In genomic region chr1:203182377-203182927, GRCh38 we compare ENCODE assay signal across 25 cellular contexts. TPM values are rescaled to one million over a fixed set of nuclear protein-coding genes. Genes with fewer than 3 reads are reported as not detected.
A peak's percentile ranks its signal among the peaks of the same experiment; 100 is the strongest.
DNase-seq lines count a peak whose midpoint lies in the region; ATAC-seq and TF ChIP-seq lines count a peak whose summit lies in the region.
"Had no signal": no experiment of that assay in that cellular context is flagged by ENCODE, and none has a peak within 500 bp of the region (broad histone marks: within the 10 kb centered on the region; RNA-seq: fewer than 3 reads in every experiment).

No MANE protein-coding gene starts in this region.

- peak overlapping the region; percentile 11 for H3K9ac ChIP-seq in mesenchymal stem cell (ENCODE audit: low read length)

- no peak overlapping the region for H2BK5ac ChIP-seq in mesenchymal stem cell (ENCODE audit: low read depth, low read length, poor library complexity, severe bottlenecking)

- no peak overlapping the region for H4K8ac ChIP-seq in mesenchymal stem cell (ENCODE audit: low read length)

- H3K23ac ChIP-seq in mesenchymal stem cell (ENCODE audit: low read length in 2 of 2) = no peak overlapping the region

- no peak overlapping the region for H4K91ac ChIP-seq in mesenchymal stem cell (ENCODE audit: low read length)

- H3K4me2 ChIP-seq in mesenchymal stem cell (ENCODE audit: low read length, poor library complexity, severe bottlenecking) = no peak overlapping the region
- H3K4me2 ChIP-seq: GM23338 had no signal

- DNase-seq in SIG-M5 treated with dmso at 0.1 percent for 504 hours (lab: John Stamatoyannopoulos, UW; ENCODE audit: unreplicated experiment) (peak; percentile 36), SIG-M5 (lab: John Stamatoyannopoulos, UW) (no peak), left ventricle myocardium superior (no peak), right cardiac atrium (no peak), mesenchymal stem cell (no peak), upper lobe of right lung (peak; percentile 20), cortex of kidney (lab: John Stamatoyannopoulos, UW) (no peak)
- DNase-seq: 8988T; CD4-positive, CD25-positive, alpha-beta regulatory T cell; DMS153; GF-D8; IMR-90; Kasumi-1; MM.1S; NCI-H1694 treated with DMSO at 0.1 percent for 48 hours; NCI-H748 treated with DMSO at 0.1 percent for 48 hours; PC-3; RPMI8226; SHP77 treated with DMSO at 0.1 percent for 48 hours had no signal

- peaks cover 4% of the 10 kb centered on the region for H3K4me1 ChIP-seq in right cardiac atrium (ENCODE audit: control insufficient read depth, insufficient read depth, low read length)
- H3K4me1 ChIP-seq in mesenchymal stem cell (ENCODE audit: control insufficient read depth, insufficient read depth, low read depth, low read length) = peaks cover 11% of the 10 kb centered on the region
- H3K4me1 ChIP-seq in upper lobe of right lung = peaks cover 6% of the 10 kb centered on the region

- H3K79me1 ChIP-seq in mesenchymal stem cell (replicated peaks; ENCODE audit: low read length, poor library complexity, severe bottlenecking) = no peaks in the 10 kb centered on the region

- H3K27ac ChIP-seq in right cardiac atrium (ENCODE audit: low read length) (no peak overlapping the region), mesenchymal stem cell (ENCODE audit: low read length, poor library complexity, severe bottlenecking) (no peak overlapping the region), upper lobe of right lung (no peak overlapping the region)

- peak; percentile 59 for ATAC-seq in left ventricle myocardium superior
- ATAC-seq in right cardiac atrium = no peak
- no peak for ATAC-seq in upper lobe of right lung
- ATAC-seq in GM21576 (IDR thresholded peaks at IDR 0.05; ENCODE audit: unreplicated experiment) = no peak
- ATAC-seq: GM23338, HCT116, PC-3 had no signal

- no peak overlapping the region for H2AFZ ChIP-seq in mesenchymal stem cell (ENCODE audit: low read depth, low read length)
- H2AFZ ChIP-seq: GM23338 had no signal

- no peak for TF ChIP-seq CTCF in upper lobe of right lung (IDR thresholded peaks at IDR 0.05)

- no peaks in the 10 kb centered on the region for H3K9me3 ChIP-seq in right cardiac atrium (ENCODE audit: control insufficient read depth, low read length)
- H3K9me3 ChIP-seq in mesenchymal stem cell (ENCODE audit: control insufficient read depth, low read length) = no peaks in the 10 kb centered on the region
- H3K9me3 ChIP-seq in upper lobe of right lung = no peaks in the 10 kb centered on the region

- 91% methylated on average over 6 of the region's 6 CpGs for WGBS in right cardiac atrium
- 93% methylated on average over 4 of the region's 6 CpGs for WGBS in mesenchymal stem cell

- no peaks in the 10 kb centered on the region for H3K27me3 ChIP-seq in right cardiac atrium (ENCODE audit: control insufficient read depth, insufficient read depth)
- no peaks in the 10 kb centered on the region for H3K27me3 ChIP-seq in mesenchymal stem cell (ENCODE audit: control insufficient read depth in 1 of 2, insufficient read depth in 1 of 2, low read length in 2 of 2)
- H3K27me3 ChIP-seq in upper lobe of right lung = no peaks in the 10 kb centered on the region

- H3K4ac ChIP-seq in mesenchymal stem cell (ENCODE audit: low read depth in 1 of 2, low read length in 2 of 2) = peak overlapping the region in 1 of 2 experiments; percentile 35

- no peak overlapping the region for H3K18ac ChIP-seq in mesenchymal stem cell (ENCODE audit: low read depth in 1 of 2, low read length in 2 of 2)

- H2BK15ac ChIP-seq in mesenchymal stem cell (ENCODE audit: low read depth, poor library complexity, severe bottlenecking) = no peak overlapping the region

- H3K4me3 ChIP-seq in right cardiac atrium (ENCODE audit: low read length) = no peak overlapping the region
- no peak overlapping the region for H3K4me3 ChIP-seq in mesenchymal stem cell (ENCODE audit: insufficient read depth in 1 of 2, low read depth in 1 of 2, low read length in 2 of 2)
- H3K4me3 ChIP-seq in upper lobe of right lung = no peak overlapping the region
- H3K4me3 ChIP-seq: GM23338 had no signal

- intact Hi-C loops in left ventricle myocardium superior (cut with micrococcal nuclease) = no loop called here
- intact Hi-C loops in right cardiac atrium (cut with DNase I) = no loop called here
- intact Hi-C loops in upper lobe of right lung (cut with DNase I) = no loop called here

- no peak overlapping the region for H2BK12ac ChIP-seq in mesenchymal stem cell (ENCODE audit: low read length in 2 of 2)

- H3K14ac ChIP-seq in mesenchymal stem cell (ENCODE audit: low read length in 2 of 2) = no peak overlapping the region

- H3K36me3 ChIP-seq in mesenchymal stem cell (ENCODE audit: control insufficient read depth in 1 of 2, insufficient read depth in 2 of 2, low read depth in 1 of 2, low read length in 2 of 2) = peaks cover 0 to 31% of the 10 kb centered on the region in 2 experiments
- no peaks in the 10 kb centered on the region for H3K36me3 ChIP-seq in upper lobe of right lung

- H2AK5ac ChIP-seq in mesenchymal stem cell (ENCODE audit: low read length, severe bottlenecking) = no peak overlapping the region

- no peak overlapping the region for H2BK120ac ChIP-seq in mesenchymal stem cell (ENCODE audit: low read depth, low read length)

RNA-seq across cellular contexts. Expression of gene CHI3L1, which starts 4.1 kb away (rescaled TPM):
- total RNA-seq in left ventricle myocardium superior (1.0 TPM), right cardiac atrium (1 to 10 TPM in 3 of 4 donors, not detected in 1; 1.1 to 2.0 (median 1.3) TPM), upper lobe of right lung (85.1 TPM)
- polyA plus RNA-seq in right cardiac atrium = 4.9 TPM
- 2.1 TPM for polyA plus RNA-seq in mesenchymal stem cell (2013, experiment 1 of 2)
- 2.4 TPM for polyA plus RNA-seq in mesenchymal stem cell (2013, experiment 2 of 2)
- total RNA-seq: CD4-positive, CD25-positive, alpha-beta regulatory T cell; Daoy; IMR-90; NCI-H460; PC-3 had no signal
- polyA plus RNA-seq: CD4-positive, CD25-positive, alpha-beta regulatory T cell; GM23338 had no signal

RNA-seq across cellular contexts. Expression of gene MYBPH, which starts 6.8 kb away (rescaled TPM):
- total RNA-seq in left ventricle myocardium superior = not detected
- total RNA-seq in right cardiac atrium = not detected
- polyA plus RNA-seq in right cardiac atrium = 0.07 TPM
- polyA plus RNA-seq in mesenchymal stem cell (2013, experiment 1 of 2) = 0.58 TPM
- 0.75 TPM for polyA plus RNA-seq in mesenchymal stem cell (2013, experiment 2 of 2)
- not detected for total RNA-seq in upper lobe of right lung
- total RNA-seq: CD4-positive, CD25-positive, alpha-beta regulatory T cell; Daoy; GM23338; IMR-90; NCI-H460; PC-3 had no signal
- polyA plus RNA-seq: CD4-positive, CD25-positive, alpha-beta regulatory T cell; GM23338; IMR-90 had no signal

RNA-seq across cellular contexts. Expression of gene CHIT1, which starts 47.0 kb away (rescaled TPM):
- total RNA-seq in left ventricle myocardium superior = not detected
- total RNA-seq in right cardiac atrium = under 1 TPM in 3 of 4 donors, not detected in 1; 0.25 to 0.64 (median 0.32) TPM
- 0.09 TPM for polyA plus RNA-seq in right cardiac atrium
- polyA plus RNA-seq in mesenchymal stem cell (2013, experiment 1 of 2) = under 0.01 TPM
- not detected for polyA plus RNA-seq in mesenchymal stem cell (2013, experiment 2 of 2)
- 751 TPM for total RNA-seq in upper lobe of right lung
- total RNA-seq: Daoy, IMR-90, NCI-H460, PC-3 had no signal
- polyA plus RNA-seq: AG04450; CD4-positive, CD25-positive, alpha-beta regulatory T cell; IMR-90 had no signal

RNA-seq across cellular contexts. Expression of gene ADORA1, which starts 54.9 kb away (rescaled TPM):
- 13.5 TPM for total RNA-seq in left ventricle myocardium superior
- 10 to 100 TPM; 14.8 to 26.3 (median 22.5) TPM for total RNA-seq in right cardiac atrium
- 32.9 TPM for polyA plus RNA-seq in right cardiac atrium
- polyA plus RNA-seq in mesenchymal stem cell (2013, experiment 1 of 2) = 8.4 TPM
- 9.3 TPM for polyA plus RNA-seq in mesenchymal stem cell (2013, experiment 2 of 2)
- total RNA-seq in upper lobe of right lung = 4.1 TPM
- total RNA-seq: CD4-positive, CD25-positive, alpha-beta regulatory T cell had no signal
- polyA plus RNA-seq: CD4-positive, CD25-positive, alpha-beta regulatory T cell had no signal

Comparison
In these comparisons a context has a peak if more than half of its experiments do, and no peak if none do; other contexts are left out.
1. DNase-seq: peak in SIG-M5 treated with dmso at 0.1 percent for 504 hours (single experiment) and upper lobe of right lung (single experiment); none in SIG-M5 (single experiment), left ventricle myocardium superior (single experiment), right cardiac atrium (0 of 3), mesenchymal stem cell (single experiment) and cortex of kidney (single experiment).
2. RNA of gene CHI3L1, which starts 4.1 kb away (total RNA-seq): 85.1 TPM in upper lobe of right lung (single experiment); 1.1 to 2.0 TPM in right cardiac atrium and 1.0 TPM in left ventricle myocardium superior (single experiment); every median in the first group is over 10 times any median in the second.
3. RNA of gene CHIT1, which starts 47.0 kb away (total RNA-seq): 751 TPM in upper lobe of right lung (single experiment); 0.25 to 0.64 TPM in right cardiac atrium and not detected in left ventricle myocardium superior (single experiment); every median in the first group is over 100 times any median in the second.